ENCODE assay signal across 8 cellular contexts in the genomic region with DNA sequence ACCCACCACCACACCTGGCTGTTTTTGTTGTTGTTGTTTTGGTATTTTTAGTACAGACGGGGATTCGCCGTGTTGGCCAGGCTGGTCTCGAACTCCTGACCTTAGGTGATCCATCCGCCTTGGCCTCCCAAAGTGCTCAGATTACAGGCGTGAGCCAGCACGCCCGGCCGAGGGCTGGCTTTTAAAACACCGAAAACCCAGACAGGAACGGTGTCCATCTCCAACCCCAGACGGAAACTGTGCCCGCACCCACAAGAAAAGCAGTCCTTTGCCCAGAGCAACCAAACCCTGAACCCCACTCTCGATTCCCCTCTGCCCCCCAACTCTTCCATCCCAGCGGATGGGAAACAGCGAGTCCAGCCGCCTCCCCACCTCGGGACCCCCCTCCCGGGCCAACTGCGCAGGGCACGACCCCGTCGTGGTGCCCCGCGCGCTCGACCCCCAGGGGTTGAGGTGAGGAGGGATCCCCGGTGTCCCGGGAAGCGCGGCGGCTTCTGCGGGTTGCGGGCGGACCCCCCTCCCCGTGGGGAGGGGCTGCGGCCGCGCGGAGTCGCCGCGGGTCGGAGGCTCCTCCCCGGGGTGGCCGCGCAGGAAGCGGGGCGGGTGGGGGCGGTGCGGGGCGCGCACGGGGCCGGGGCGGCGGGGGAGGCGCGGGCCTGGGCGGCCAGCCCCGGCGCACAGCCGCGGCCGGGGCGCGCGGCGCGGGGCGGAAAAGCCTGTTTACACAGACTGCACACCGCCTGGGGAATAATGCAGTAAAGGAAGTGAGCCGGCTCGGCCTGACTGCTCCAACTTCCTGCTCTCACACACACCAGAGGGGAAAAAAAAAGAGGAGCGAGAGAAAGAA. TPM values are rescaled to one million over a fixed set of nuclear protein-coding genes. Genes with fewer than 3 reads are reported as not detected.
DNase-seq lines count a peak whose midpoint lies in the region; ATAC-seq and TF ChIP-seq lines count a peak whose summit lies in the region.

A gene (plus strand): TSS at position 651 of the 847 bp plus-strand sequence.

- no peaks in the 10 kb centered on the region for H3K9me3 ChIP-seq in right atrium auricular region

- H3K9me3 Mint-ChIP-seq in T-helper 1 cell treated with Interleukin-12 subunit alpha and Interleukin-12 subunit beta and Interleukin-4 antibody, amounts not matched to agents 30 μg/mL and 1 μg/mL, for 36 hours: no peaks in the 10 kb centered on the region

- ATAC-seq in GM21786 (IDR thresholded peaks at IDR 0.05; ENCODE audit: unreplicated experiment): peak; percentile 40

- DNase-seq in Daoy (ENCODE audit: low read depth) (peak; percentile 86), LoVo (ENCODE audit: low spot score) (peak; percentile 63), astrocyte of the hippocampus (ENCODE audit: low read depth, low spot score) (peak; percentile 82), right atrium auricular region (ENCODE audit: low spot score) (peak; percentile 75), renal cortical epithelial cell (ENCODE audit: low read depth) (peak; percentile 66), GOT3 (lab: John Stamatoyannopoulos, UW) (no peak)

- H3K4me3 Mint-ChIP-seq in T-helper 1 cell treated with Interleukin-12 subunit alpha and Interleukin-12 subunit beta and Interleukin-4 antibody, amounts not matched to agents 30 μg/mL and 1 μg/mL, for 36 hours: peak within 1 kb of the TSS; percentile 97

- H3K27me3 Mint-ChIP-seq in T-helper 1 cell treated with Interleukin-12 subunit alpha and Interleukin-12 subunit beta and Interleukin-4 antibody, amounts not matched to agents 30 μg/mL and 1 μg/mL, for 36 hours (ENCODE audit: low read depth): no peaks in the 10 kb centered on the region

- H3K36me3 ChIP-seq in right atrium auricular region: no peaks in the 10 kb centered on the region

- H3K4me1 ChIP-seq in right atrium auricular region: peaks cover 0 to 42% of the 10 kb centered on the region in 2 donors

- peak within 1 kb of the TSS; percentile 81 to 91 for H3K4me3 ChIP-seq in right atrium auricular region

- H3K27ac ChIP-seq in right atrium auricular region: peak within 1 kb of the TSS; percentile 79 to 80

- H3K36me3 Mint-ChIP-seq in T-helper 1 cell treated with Interleukin-12 subunit alpha and Interleukin-12 subunit beta and Interleukin-4 antibody, amounts not matched to agents 30 μg/mL and 1 μg/mL, for 36 hours (ENCODE audit: low read depth): peaks cover 8% of the 10 kb centered on the region

- H3K27ac Mint-ChIP-seq in T-helper 1 cell treated with Interleukin-12 subunit alpha and Interleukin-12 subunit beta and Interleukin-4 antibody, amounts not matched to agents 30 μg/mL and 1 μg/mL, for 36 hours: peak within 1 kb of the TSS; percentile 97

- no peak for TF ChIP-seq CTCF in right atrium auricular region (IDR thresholded peaks at IDR 0.05)

- peaks cover 36% of the 10 kb centered on the region for H3K4me1 Mint-ChIP-seq in T-helper 1 cell treated with Interleukin-12 subunit alpha and Interleukin-12 subunit beta and Interleukin-4 antibody, amounts not matched to agents 30 μg/mL and 1 μg/mL, for 36 hours (ENCODE audit: low read depth)

- H3K27me3 ChIP-seq in right atrium auricular region: no peaks in the 10 kb centered on the region

RNA-seq across cellular contexts. Expression of the gene that starts here (rescaled TPM):
- total RNA-seq in Daoy (2014; rRNA removed; shearing (Covaris generic)): 26.0 and 27.4 TPM in 2 replicates
- total RNA-seq in right atrium auricular region: 10 to 100 TPM; 15.1 to 16.3 TPM
- 22.9 and 26.7 TPM in 2 replicates for total RNA-seq in renal cortical epithelial cell
